In genomic region chr3:42803800-42804112, GRCh38 we compare ENCODE assay signal across 8 cellular contexts. TPM values are rescaled to one million over a fixed set of nuclear protein-coding genes. Genes with fewer than 3 reads are reported as not detected.
A peak's percentile ranks its signal among the peaks of the same experiment; 100 is the strongest.
DNase-seq lines count a peak whose midpoint lies in the region; ATAC-seq and TF ChIP-seq lines count a peak whose summit lies in the region.

No MANE protein-coding gene starts in this region.

- H4K8ac ChIP-seq in mesendoderm (ENCODE audit: low read depth, low read length): no peak overlapping the region

- H3K4me2 ChIP-seq in SU-DHL-6 (ENCODE audit: low read depth, low read length, poor library complexity, severe bottlenecking) (peak overlapping the region; percentile 87), mesendoderm (ENCODE audit: low read length) (peak overlapping the region; percentile 88)

- H2AFZ ChIP-seq in SU-DHL-6 (ENCODE audit: low read depth, low read length, severe bottlenecking): peak overlapping the region; percentile 65

- peak overlapping the region; percentile 86 to 96 (median 96) for H3K27ac Mint-ChIP-seq in CD4-positive, CD25-positive, alpha-beta regulatory T cell

- H3K36me3 ChIP-seq in CD4-positive, CD25-positive, alpha-beta regulatory T cell (ENCODE audit: control insufficient read depth, insufficient read depth, low read length): no peaks in the 10 kb centered on the region
- no peaks in the 10 kb centered on the region for H3K36me3 ChIP-seq in SU-DHL-6 (ENCODE audit: low read length)
- no peaks in the 10 kb centered on the region for H3K36me3 ChIP-seq in duodenal mucosa (ENCODE audit: control insufficient read depth in 1 of 2, insufficient read depth in 2 of 2, low read length in 2 of 2)
- H3K36me3 ChIP-seq in mesendoderm (ENCODE audit: control insufficient read depth, insufficient read depth, low read length): no peaks in the 10 kb centered on the region
- no peaks in the 10 kb centered on the region for H3K36me3 ChIP-seq in thymus (ENCODE audit: control insufficient read depth, insufficient read depth)

- peaks cover 2% of the 10 kb centered on the region for H3K36me3 Mint-ChIP-seq in CD4-positive, CD25-positive, alpha-beta regulatory T cell

- no peak overlapping the region for H2BK120ac ChIP-seq in mesendoderm (ENCODE audit: low read depth, low read length)

- H3K4me3 ChIP-seq in CD4-positive, CD25-positive, alpha-beta regulatory T cell (ENCODE audit: low read depth, low read length): peak overlapping the region; percentile 84
- H3K4me3 ChIP-seq in SU-DHL-6 (ENCODE audit: insufficient read depth, low read length, poor library complexity, severe bottlenecking) (peak overlapping the region; percentile 64), duodenal mucosa (ENCODE audit: low read depth in 1 of 2, low read length in 2 of 2) (peak overlapping the region; percentile 75 to 86), mesendoderm (ENCODE audit: low read length) (peak overlapping the region; percentile 76), thymus (ENCODE audit: low read length) (peak overlapping the region; percentile 72)

- no peaks in the 10 kb centered on the region for H4K20me1 ChIP-seq in SU-DHL-6 (ENCODE audit: low read depth, low read length)

- H3K23ac ChIP-seq in mesendoderm (ENCODE audit: low read length): peak overlapping the region; percentile 90

- no peak overlapping the region for H2BK15ac ChIP-seq in mesendoderm (replicated peaks; ENCODE audit: low read depth)

- DNase-seq in CD4-positive, CD25-positive, alpha-beta regulatory T cell: peak in 1 of 3 donors; percentile 49
- DNase-seq in GM19238 (ENCODE audit: insufficient read length, low spot score): peak; percentile 20
- DNase-seq in mesendoderm: peak; percentile 76
- no peak for DNase-seq in NCI-H774 (lab: John Stamatoyannopoulos, UW)

- no peaks in the 10 kb centered on the region for H3K9me3 ChIP-seq in CD4-positive, CD25-positive, alpha-beta regulatory T cell (ENCODE audit: control insufficient read depth in 2 of 2, low read length in 2 of 2)
- H3K9me3 ChIP-seq in SU-DHL-6 (ENCODE audit: insufficient read depth, low read length) (no peaks in the 10 kb centered on the region), duodenal mucosa (ENCODE audit: control insufficient read depth in 1 of 2, low read length in 2 of 2) (no peaks in the 10 kb centered on the region), thymus (ENCODE audit: control insufficient read depth) (no peaks in the 10 kb centered on the region)

- H3K79me2 ChIP-seq in SU-DHL-6 (ENCODE audit: insufficient read depth, low read length) (peaks cover 51% of the 10 kb centered on the region), mesendoderm (ENCODE audit: control insufficient read depth, insufficient read depth, low read length) (peaks cover 36% of the 10 kb centered on the region)

- peaks cover 11% of the 10 kb centered on the region for H3K27me3 ChIP-seq in CD4-positive, CD25-positive, alpha-beta regulatory T cell (ENCODE audit: control insufficient read depth, insufficient read depth, low read length)
- H3K27me3 ChIP-seq in SU-DHL-6 (ENCODE audit: low read length): no peaks in the 10 kb centered on the region
- peaks cover 0 to 4% of the 10 kb centered on the region in 2 donors for H3K27me3 ChIP-seq in duodenal mucosa (ENCODE audit: control insufficient read depth in 1 of 2, insufficient read depth in 2 of 2, low read length in 2 of 2)
- H3K27me3 ChIP-seq in mesendoderm (ENCODE audit: insufficient read depth, low read length, poor library complexity): no peaks in the 10 kb centered on the region
- peaks cover 6% of the 10 kb centered on the region for H3K27me3 ChIP-seq in thymus (ENCODE audit: control insufficient read depth, insufficient read depth)

- H3K4me1 ChIP-seq in CD4-positive, CD25-positive, alpha-beta regulatory T cell (ENCODE audit: control insufficient read depth, insufficient read depth, low read length, poor library complexity, severe bottlenecking): peaks cover 20% of the 10 kb centered on the region
- H3K4me1 ChIP-seq in duodenal mucosa (ENCODE audit: control insufficient read depth in 1 of 2, insufficient read depth in 2 of 2, low read length in 2 of 2) (peaks cover 0 to 34% of the 10 kb centered on the region in 2 donors), mesendoderm (ENCODE audit: control insufficient read depth, low read depth, low read length) (peaks cover 4% of the 10 kb centered on the region), thymus (ENCODE audit: control insufficient read depth, insufficient read depth, low read length) (peaks cover 10% of the 10 kb centered on the region)

- peak overlapping the region; percentile 97 to 99 (median 98) for H3K4me3 Mint-ChIP-seq in CD4-positive, CD25-positive, alpha-beta regulatory T cell

- H3K27ac ChIP-seq in CD4-positive, CD25-positive, alpha-beta regulatory T cell (ENCODE audit: insufficient read depth, low read length, poor library complexity, severe bottlenecking): peak overlapping the region; percentile 80
- H3K27ac ChIP-seq in SU-DHL-6 (ENCODE audit: low read depth, low read length): peak overlapping the region; percentile 78
- peak overlapping the region; percentile 98 for H3K27ac ChIP-seq in duodenal mucosa (ENCODE audit: low read depth, low read length)
- H3K27ac ChIP-seq in mesendoderm (ENCODE audit: low read depth, low read length): peak overlapping the region; percentile 84
- H3K27ac ChIP-seq in thymus (ENCODE audit: low read depth): peak overlapping the region; percentile 91

- H3K56ac ChIP-seq in mesendoderm (ENCODE audit: low read length): peak overlapping the region; percentile 98

- H3K9me3 Mint-ChIP-seq in CD4-positive, CD25-positive, alpha-beta regulatory T cell: peaks cover 0 to 2% (median 0%) of the 10 kb centered on the region in 7 donors

- H3K18ac ChIP-seq in mesendoderm (ENCODE audit: low read length): peak overlapping the region; percentile 72

- H3K9ac ChIP-seq in SU-DHL-6 (ENCODE audit: low read length) (peak overlapping the region; percentile 96), duodenal mucosa (ENCODE audit: low read depth in 1 of 2, low read length in 2 of 2) (peak overlapping the region; percentile 90 to 93), mesendoderm (ENCODE audit: low read length) (peak overlapping the region; percentile 99)

- H3F3A ChIP-seq in SU-DHL-6 (ENCODE audit: insufficient read depth): no peaks in the 10 kb centered on the region

- H3K79me1 ChIP-seq in mesendoderm (ENCODE audit: low read length): peaks cover 12% of the 10 kb centered on the region

- H3K4me1 Mint-ChIP-seq in CD4-positive, CD25-positive, alpha-beta regulatory T cell: peaks cover 25 to 57% (median 40%) of the 10 kb centered on the region in 4 donors

- TF ChIP-seq CTCF in SU-DHL-6 (IDR thresholded peaks at IDR 0.05; ENCODE audit: insufficient read depth, low read length, poor library complexity, severe bottlenecking): no peak

- no peak overlapping the region for H4K5ac ChIP-seq in mesendoderm (ENCODE audit: low read length)

- H3K9me2 ChIP-seq in SU-DHL-6 (replicated peaks; ENCODE audit: insufficient read depth, low read length): no peaks in the 10 kb centered on the region

- H3K27me3 Mint-ChIP-seq in CD4-positive, CD25-positive, alpha-beta regulatory T cell: peaks cover 28% of the 10 kb centered on the region

- peak overlapping the region; percentile 59 for H2AK5ac ChIP-seq in mesendoderm (ENCODE audit: low read length)

- peak overlapping the region; percentile 64 for H3K4ac ChIP-seq in mesendoderm (ENCODE audit: low read depth, low read length)

- peak overlapping the region; percentile 71 for H2BK5ac ChIP-seq in mesendoderm (ENCODE audit: low read length)

- WGBS in mesendoderm (ENCODE audit: extremely low coverage, insufficient coverage, low lambda C conversion rate): no CpG with 5 or more reads among the region's 21 CpGs
- WGBS in thymus: under 1% methylated on average over 21 of the region's 21 CpGs

- ATAC-seq in CD4-positive, CD25-positive, alpha-beta regulatory T cell (ENCODE audit: low read depth in 2 of 2): peak in 1 of 2 donors; percentile 3
- ATAC-seq in HG03196 (IDR thresholded peaks at IDR 0.05; ENCODE audit: unreplicated experiment): peak; percentile 14

RNA-seq across cellular contexts. Expression of gene HIGD1A, which starts 0.5 kb away (rescaled TPM):
- total RNA-seq in CD4-positive, CD25-positive, alpha-beta regulatory T cell: 23.9 TPM
- 100 to 1,000 TPM in 1 of 4 donors, 10 to 100 TPM in 3; 77.6 to 110 (median 91.9) TPM for polyA plus RNA-seq in CD4-positive, CD25-positive, alpha-beta regulatory T cell
- 244 TPM for polyA plus RNA-seq in mesendoderm (2013, experiment 1 of 2)
- polyA plus RNA-seq in mesendoderm (2013, experiment 2 of 2): 237 TPM
- 155 TPM for polyA plus RNA-seq in thymus

RNA-seq across cellular contexts. Expression of gene ACKR2, which starts 5.5 kb away (rescaled TPM):
- not detected for total RNA-seq in CD4-positive, CD25-positive, alpha-beta regulatory T cell
- under 1 TPM in 2 of 4 donors, not detected in 2; 0.29 to 0.35 TPM for polyA plus RNA-seq in CD4-positive, CD25-positive, alpha-beta regulatory T cell
- polyA plus RNA-seq in mesendoderm (2013, experiment 1 of 2): 0.27 TPM
- 0.27 TPM for polyA plus RNA-seq in mesendoderm (2013, experiment 2 of 2)
- 0.82 TPM for polyA plus RNA-seq in thymus

RNA-seq across cellular contexts. Expression of gene CCDC13, which starts 30.7 kb away (rescaled TPM):
- total RNA-seq in CD4-positive, CD25-positive, alpha-beta regulatory T cell: 0.32 TPM
- under 1 TPM in 3 of 4 donors, not detected in 1; 0.15 to 0.33 (median 0.26) TPM for polyA plus RNA-seq in CD4-positive, CD25-positive, alpha-beta regulatory T cell
- polyA plus RNA-seq in mesendoderm (2013, experiment 1 of 2): 0.20 TPM
- 0.20 TPM for polyA plus RNA-seq in mesendoderm (2013, experiment 2 of 2)
- 0.59 TPM for polyA plus RNA-seq in thymus
